In genomic region chr11:9571071-9571765, GRCh38 we compare ENCODE assay signal across 9 cellular contexts. TPM values are rescaled to one million over a fixed set of nuclear protein-coding genes. Genes with fewer than 3 reads are reported as not detected.
DNase-seq lines count a peak whose midpoint lies in the region; ATAC-seq and TF ChIP-seq lines count a peak whose summit lies in the region.
"Had no signal": no experiment of that assay in that cellular context is flagged by ENCODE, and none has a peak within 500 bp of the region (broad histone marks: within the 10 kb centered on the region; RNA-seq: fewer than 3 reads in every experiment).

No MANE protein-coding gene starts in this region.

- no peak for TF ChIP-seq EP300 in esophagus muscularis mucosa (IDR thresholded peaks at IDR 0.05)

- TF ChIP-seq CTCF in OCI-LY7 (conservative IDR thresholded peaks at IDR 0.05; ENCODE audit: low read length): no peak
- no peak for TF ChIP-seq CTCF in esophagus muscularis mucosa (IDR thresholded peaks at IDR 0.05)

- peaks cover 52% of the 10 kb centered on the region for H3K79me1 ChIP-seq in trophoblast cell (ENCODE audit: low read length)

- no peak overlapping the region for H3K23ac ChIP-seq in trophoblast cell (ENCODE audit: low read length)

- peak overlapping the region; percentile 49 for H3K14ac ChIP-seq in trophoblast cell (ENCODE audit: low read length)

- 90% methylated on average over 8 of the region's 8 CpGs for WGBS in esophagus muscularis mucosa
- WGBS in trophoblast cell (ENCODE audit: extremely low coverage, insufficient coverage, insufficient read length): no CpG with 5 or more reads among the region's 8 CpGs

- peak overlapping the region; percentile 99 for H3K4me3 ChIP-seq in OCI-LY7 (ENCODE audit: low read depth, low read length, poor library complexity, severe bottlenecking)
- H3K4me3 ChIP-seq in esophagus muscularis mucosa: no peak overlapping the region
- no peak overlapping the region for H3K4me3 ChIP-seq in trophoblast cell (ENCODE audit: low read depth, low read length)

- H3K9me3 ChIP-seq in ES-I3 (ENCODE audit: control insufficient read depth, insufficient read depth, low read length) (no peaks in the 10 kb centered on the region), OCI-LY7 (ENCODE audit: low read length) (no peaks in the 10 kb centered on the region), esophagus muscularis mucosa (no peaks in the 10 kb centered on the region), trophoblast cell (ENCODE audit: insufficient read depth, low read depth, low read length) (no peaks in the 10 kb centered on the region)

- H3K36me3 ChIP-seq in ES-I3 (ENCODE audit: insufficient read depth, low read length): peaks cover 3% of the 10 kb centered on the region; the same call in 1 of the 2 replicates
- peaks cover 22% of the 10 kb centered on the region for H3K36me3 ChIP-seq in OCI-LY7 (ENCODE audit: insufficient read depth, low read length)
- H3K36me3 ChIP-seq in esophagus muscularis mucosa: no peaks in the 10 kb centered on the region
- H3K36me3 ChIP-seq in trophoblast cell (ENCODE audit: control insufficient read depth in 1 of 2, insufficient read depth in 2 of 2, low read length in 2 of 2): no peaks in the 10 kb centered on the region

- H3K9ac ChIP-seq in ES-I3 (ENCODE audit: low read depth, low read length) (0 out of 2 replicates have a peak overlapping the region, but pooled peaks have one; percentile 60), trophoblast cell (ENCODE audit: low read length) (no peak overlapping the region)

- H3K79me2 ChIP-seq in OCI-LY7 (ENCODE audit: insufficient read depth, low read depth, low read length) (peaks cover 34% of the 10 kb centered on the region), trophoblast cell (ENCODE audit: control insufficient read depth, insufficient read depth, low read length, poor library complexity) (peaks cover 22% of the 10 kb centered on the region)

- POLR2A ChIA-PET in OCI-LY7 (lab: Charles Lee): interaction anchor here (0.6 to 15.1 kb wide), 10 partner anchors 8 to 739 kb away, joined by 3 to 509 read pairs (median 4); no protein-coding TSS in a partner anchor

- peak overlapping the region; percentile 79 for H2BK12ac ChIP-seq in trophoblast cell (ENCODE audit: low read length)

- H2BK5ac ChIP-seq in trophoblast cell (ENCODE audit: low read depth, low read length, poor library complexity): peak overlapping the region; percentile 33

- no TSS peak for BruUV-seq in OCI-LY7 (replicated peaks; lab: Mats Ljungman, UMichigan)

- CTCF ChIA-PET in OCI-LY7 (lab: Charles Lee; ENCODE audit: unreplicated experiment): interaction anchor here (0.5 to 2.6 kb wide), 5 partner anchors 30 to 187 kb away, joined by 3 to 10 read pairs (median 3); no protein-coding TSS in a partner anchor

- H3K4me1 ChIP-seq in ES-I3 (ENCODE audit: insufficient read depth, low read length): peaks cover 29% of the 10 kb centered on the region
- peaks cover 46% of the 10 kb centered on the region for H3K4me1 ChIP-seq in OCI-LY7 (ENCODE audit: insufficient read depth, low read length, poor library complexity, severe bottlenecking)
- H3K4me1 ChIP-seq in esophagus muscularis mucosa: peaks cover 40 to 56% (median 49%) of the 10 kb centered on the region in 4 donors
- H3K4me1 ChIP-seq in trophoblast cell (ENCODE audit: control insufficient read depth in 1 of 2, insufficient read depth in 2 of 2, low read length in 2 of 2): peaks cover 13 to 16% of the 10 kb centered on the region in 2 experiments

- DNase-seq in OCI-LY7 (ENCODE audit: low spot score) (peak; percentile 58), esophagus muscularis mucosa (ENCODE audit: extremely low spot score) (no peak), trophoblast cell (peak in 1 of 2 donors; percentile 31), NCI-H187 treated with DMSO at 0.1 percent for 48 hours (lab: John Stamatoyannopoulos, UW) (no peak), NCI-H1694 (lab: John Stamatoyannopoulos, UW) (no peak)
- DNase-seq: NCI-H510A treated with DMSO at 0.1 percent for 48 hours had no signal

- H4K20me1 ChIP-seq in OCI-LY7 (ENCODE audit: insufficient read depth, low read length): peaks cover 16% of the 10 kb centered on the region

- peak overlapping the region; percentile 64 for H2AK5ac ChIP-seq in trophoblast cell (ENCODE audit: low read length)

- intact Hi-C loops in OCI-LY7 (cut with micrococcal nuclease; ENCODE audit: unreplicated experiment): loop anchor here (5.0 kb wide), 2 partner anchors 34 to 91 kb away; partner anchors contain the start of gene SWAP70
- intact Hi-C loops in esophagus muscularis mucosa (cut with DNase I): no loop called here

- H4K91ac ChIP-seq in trophoblast cell (ENCODE audit: low read depth, low read length): peak overlapping the region; percentile 70

- H3K27ac ChIP-seq in OCI-LY7 (ENCODE audit: low read depth, low read length, poor library complexity, severe bottlenecking) (peak overlapping the region; percentile 78), esophagus muscularis mucosa (replicated peaks in 1 of 4) (peak overlapping the region; percentile 90 to 98 (median 96)), trophoblast cell (ENCODE audit: low read depth, low read length) (no peak overlapping the region)

- peak overlapping the region; percentile 65 for H2BK120ac ChIP-seq in trophoblast cell (ENCODE audit: insufficient read depth, low read length, poor library complexity)

- no peaks in the 10 kb centered on the region for H3K27me3 ChIP-seq in esophagus muscularis mucosa
- no peaks in the 10 kb centered on the region for H3K27me3 ChIP-seq in trophoblast cell (ENCODE audit: insufficient read depth, low read length)

- no peak overlapping the region for H4K12ac ChIP-seq in trophoblast cell (ENCODE audit: low read depth, low read length)

- TF ChIP-seq POLR2A in esophagus muscularis mucosa (IDR thresholded peaks at IDR 0.05; ENCODE audit: low read depth): no peak

- no peak overlapping the region for H4K8ac ChIP-seq in trophoblast cell (ENCODE audit: low read depth, low read length)

- no peaks in the 10 kb centered on the region for H3K9me2 ChIP-seq in OCI-LY7 (ENCODE audit: insufficient read depth, low read length)

- peak overlapping the region; percentile 88 for H3K4me2 ChIP-seq in OCI-LY7 (ENCODE audit: low read length)
- H3K4me2 ChIP-seq in trophoblast cell (ENCODE audit: low read length): no peak overlapping the region

- ATAC-seq in GM18868 (IDR thresholded peaks at IDR 0.05; ENCODE audit: unreplicated experiment) (no peak), HG02840 (IDR thresholded peaks at IDR 0.05; ENCODE audit: low FRiP score, unreplicated experiment) (no peak)

- peak overlapping the region; percentile 55 for H2AFZ ChIP-seq in OCI-LY7 (ENCODE audit: low read length)
- no peak overlapping the region for H2AFZ ChIP-seq in trophoblast cell (ENCODE audit: insufficient read depth, low read length, poor library complexity)

- peak overlapping the region; percentile 55 for H3K4ac ChIP-seq in trophoblast cell (ENCODE audit: low read depth, low read length)

- no peak overlapping the region for H3K18ac ChIP-seq in trophoblast cell (ENCODE audit: low read length)

RNA-seq across cellular contexts. Expression of gene WEE1, which starts 2.3 kb away (rescaled TPM):
- total RNA-seq in OCI-LY7 (2014; rRNA removed; shearing (Covaris generic)): 141 and 147 TPM in 2 replicates
- total RNA-seq in OCI-LY7 (2022): 216 and 237 TPM in 2 replicates
- total RNA-seq in esophagus muscularis mucosa: 10 to 100 TPM; 34.5 to 55.6 (median 41.6) TPM
- 84.5 and 89.9 TPM in 2 replicates for polyA plus RNA-seq in trophoblast cell (2013)
